ENCODE assay signal across 39 cellular contexts in genomic region chr16:1050921-1051320, GRCh38. TPM values are rescaled to one million over a fixed set of nuclear protein-coding genes. Genes with fewer than 3 reads are reported as not detected.
"Had no signal": no experiment of that assay in that cellular context is flagged by ENCODE, and none has a peak within 500 bp of the region (broad histone marks: within the 10 kb centered on the region; RNA-seq: fewer than 3 reads in every experiment).

No MANE protein-coding gene starts in this region.

- H3K27me3 ChIP-seq: MG63 had no signal

- H3K4me3 ChIP-seq: MG63 had no signal

- H3K4me2 ChIP-seq: KMS-11 had no signal

- DNase-seq: Karpas-422, Kasumi-1, MG63, MM.1S, MV-4-11, NCI-H1048, NCI-H1092, NCI-H1092 treated with DMSO at 0.1 percent for 48 hours, NCI-H1105, NCI-H1105 treated with DMSO at 0.1 percent for 48 hours, NCI-H1417, NCI-H1417 treated with DMSO at 0.1 percent for 48 hours, NCI-H1436, NCI-H1436 treated with DMSO at 0.1 percent for 48 hours, NCI-H146, NCI-H1694, NCI-H1694 treated with DMSO at 0.1 percent for 48 hours, NCI-H187, NCI-H187 treated with DMSO at 0.1 percent for 48 hours, NCI-H1930, NCI-H2029, NCI-H2029 treated with DMSO at 0.1 percent for 48 hours, NCI-H2081, NCI-H2081 treated with DMSO at 0.1 percent for 48 hours, NCI-H2107, NCI-H2171, NCI-H2171 treated with DMSO at 0.1 percent for 48 hours, NCI-H2227 treated with DMSO at 0.1 percent for 48 hours, NCI-H226, NCI-H345, NCI-H446, NCI-H510A, NCI-H510A treated with DMSO at 0.1 percent for 48 hours, NCI-H524 had no signal

- H3K9ac ChIP-seq: KMS-11 had no signal

- H3K9me3 ChIP-seq: MG63 had no signal

- H3K36me3 ChIP-seq: MG63 had no signal

- H3K27ac ChIP-seq: KMS-11 had no signal

RNA-seq across cellular contexts. Expression of gene SSTR5, which starts 21.6 kb away (rescaled TPM):
- total RNA-seq: M059J, MCF 10A had no signal

RNA-seq across cellular contexts. Expression of gene C1QTNF8, which starts 45.1 kb away (rescaled TPM):
- total RNA-seq: LHCN-M2, M059J, MCF 10A, NCI-H460 had no signal
